In the genomic region with DNA sequence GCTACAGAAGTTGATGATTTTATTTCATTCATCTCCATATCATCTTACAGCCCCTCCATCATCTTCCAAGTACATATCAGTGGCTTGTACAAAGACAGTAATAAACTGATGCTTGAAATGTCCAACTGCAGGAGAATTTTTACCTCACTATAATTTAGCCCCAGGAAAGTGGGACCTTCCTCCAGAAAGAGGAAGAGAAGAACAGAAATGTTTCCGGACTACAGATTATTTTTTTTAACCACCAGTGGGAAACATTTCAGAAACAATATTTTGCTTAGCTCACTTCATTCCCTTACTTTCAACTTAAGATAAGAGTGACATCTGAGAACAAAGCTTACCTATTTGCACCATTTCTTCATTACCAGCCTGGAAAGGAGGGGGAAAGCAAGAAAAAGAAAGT, we compare ENCODE assay signal across 15 cellular contexts. TPM values are rescaled to one million over a fixed set of nuclear protein-coding genes. Genes with fewer than 3 reads are reported as not detected.
DNase-seq lines count a peak whose midpoint lies in the region; ATAC-seq, FAIRE-seq and TF ChIP-seq lines count a peak whose summit lies in the region.
"Had no signal": no experiment of that assay in that cellular context is flagged by ENCODE, and none has a peak within 500 bp of the region (broad histone marks: within the 10 kb centered on the region; RNA-seq: fewer than 3 reads in every experiment).

No MANE protein-coding gene starts in this region.

- H3K9ac ChIP-seq in endothelial cell of umbilical vein (replicated peaks; ENCODE audit: extremely low read depth, insufficient read depth, low read length) = no peak overlapping the region

- FAIRE-seq in endothelial cell of umbilical vein (lab: Jason Lieb, UNC) = no peak

- no peaks in the 10 kb centered on the region for H3K9me2 ChIP-seq in PC-9 (ENCODE audit: insufficient read depth)

- H3K27me3 Mint-ChIP-seq in CD4-positive, alpha-beta T cell = peaks cover 74% of the 10 kb centered on the region
- peaks cover 54% of the 10 kb centered on the region for H3K27me3 Mint-ChIP-seq in T-helper 2 cell treated with Interferon-gamma antibody and Interleukin-4, amounts not matched to agents 5 μg/mL and 100 μg/mL, for 36 hours (ENCODE audit: low read depth)

- ATAC-seq in CD4-positive, alpha-beta T cell (ENCODE audit: poor library complexity) = no peak
- no peak for ATAC-seq in GM21717 (IDR thresholded peaks at IDR 0.05; ENCODE audit: unreplicated experiment)
- ATAC-seq: HCT116 had no signal

- H3K9me1 ChIP-seq in endothelial cell of umbilical vein (replicated peaks; ENCODE audit: control insufficient read depth, extremely low read depth, insufficient read depth, low read length) = no peaks in the 10 kb centered on the region

- no peaks in the 10 kb centered on the region for H3K9me3 ChIP-seq in CD4-positive, alpha-beta T cell (ENCODE audit: control insufficient read depth, low read length)
- no peaks in the 10 kb centered on the region for H3K9me3 ChIP-seq in PC-9 (ENCODE audit: insufficient read depth, low read depth)
- no peaks in the 10 kb centered on the region for H3K9me3 ChIP-seq in endothelial cell of umbilical vein (replicated peaks; ENCODE audit: control insufficient read depth, insufficient read depth, low read length)
- H3K9me3 ChIP-seq in osteoblast (ENCODE audit: low read depth, low read length) = no peaks in the 10 kb centered on the region
- H3K9me3 ChIP-seq: left lung, prostate gland had no signal

- no peak for TF ChIP-seq POLR2A in endothelial cell of umbilical vein (IDR thresholded peaks at IDR 0.05; ENCODE audit: low read depth, low read length)

- dilution Hi-C loops in endothelial cell of umbilical vein (cut with MboI; ENCODE audit: extremely low pct_ligation_motif_present, low sequenced_read_pairs) = no loop called here

- no peaks in the 10 kb centered on the region for H4K20me1 ChIP-seq in PC-9 (ENCODE audit: insufficient read depth)
- no peaks in the 10 kb centered on the region for H4K20me1 ChIP-seq in endothelial cell of umbilical vein (replicated peaks; ENCODE audit: control insufficient read depth, extremely low read depth, insufficient read depth, low read length)
- no peaks in the 10 kb centered on the region for H4K20me1 ChIP-seq in osteoblast (ENCODE audit: insufficient read depth, low read length)

- H3K4me1 ChIP-seq in PC-9 (replicated peaks; ENCODE audit: insufficient read depth) (peaks cover 6% of the 10 kb centered on the region; the same call in 1 of the 2 replicates), endothelial cell of umbilical vein (ENCODE audit: control insufficient read depth, extremely low read depth, insufficient read depth, low read length) (peaks cover 24% of the 10 kb centered on the region), osteoblast (ENCODE audit: insufficient read depth, low read length) (peaks cover 9% of the 10 kb centered on the region)
- H3K4me1 ChIP-seq: prostate gland had no signal

- H3K79me2 ChIP-seq in PC-9 (ENCODE audit: low read depth) (no peaks in the 10 kb centered on the region), endothelial cell of umbilical vein (ENCODE audit: control insufficient read depth, insufficient read depth, low read length) (no peaks in the 10 kb centered on the region), osteoblast (ENCODE audit: insufficient read depth, low read length) (no peaks in the 10 kb centered on the region)

- H3K27ac Mint-ChIP-seq in CD4-positive, alpha-beta T cell = no peak overlapping the region
- no peak overlapping the region for H3K27ac Mint-ChIP-seq in T-helper 2 cell treated with Interferon-gamma antibody and Interleukin-4, amounts not matched to agents 5 μg/mL and 100 μg/mL, for 36 hours
- H3K27ac Mint-ChIP-seq: activated B cell treated with CpG ODN at 0.5 μM for 24 hours; CD4-positive, CD25-positive, alpha-beta regulatory T cell had no signal

- BruUV-seq in PC-9 (replicated peaks; lab: Mats Ljungman, UMichigan) (no TSS peak), endothelial cell of umbilical vein (replicated peaks; lab: Mats Ljungman, UMichigan) (no TSS peak)

- H2AFZ ChIP-seq in PC-9 (peak overlapping the region; percentile 82; the same call in 1 of the 2 replicates), endothelial cell of umbilical vein (ENCODE audit: low read depth, low read length) (peak overlapping the region; percentile 99), osteoblast (ENCODE audit: low read length) (no peak overlapping the region)

- no peak for TF ChIP-seq CTCF in CD4-positive, alpha-beta T cell (IDR thresholded peaks at IDR 0.05)
- TF ChIP-seq CTCF in PC-9 (conservative IDR thresholded peaks at IDR 0.05) (no peak), endothelial cell of umbilical vein (IDR thresholded peaks at IDR 0.05; ENCODE audit: extremely low read depth in 1 of 2, insufficient read depth in 1 of 2, low read depth in 1 of 2, low read length in 2 of 2) (no peak), osteoblast (IDR thresholded peaks at IDR 0.05; ENCODE audit: extremely low read depth, low read depth, low read length) (no peak)

- H3K9me3 Mint-ChIP-seq in CD4-positive, alpha-beta T cell = no peaks in the 10 kb centered on the region
- no peaks in the 10 kb centered on the region for H3K9me3 Mint-ChIP-seq in T-helper 2 cell treated with Interferon-gamma antibody and Interleukin-4, amounts not matched to agents 5 μg/mL and 100 μg/mL, for 36 hours
- H3K9me3 Mint-ChIP-seq: activated B cell treated with CpG ODN at 0.5 μM for 24 hours; central memory CD8-positive, alpha-beta T cell had no signal

- H3K27me3 ChIP-seq in CD4-positive, alpha-beta T cell (ENCODE audit: control insufficient read depth, insufficient read depth, low read length) = peaks cover 52% of the 10 kb centered on the region
- H3K27me3 ChIP-seq in PC-9 (ENCODE audit: insufficient read depth, low read depth) = no peaks in the 10 kb centered on the region
- H3K27me3 ChIP-seq in endothelial cell of umbilical vein (ENCODE audit: control insufficient read depth in 2 of 2, insufficient read depth in 2 of 2, low read length in 2 of 2) = no peaks in the 10 kb centered on the region
- peaks cover 7% of the 10 kb centered on the region for H3K27me3 ChIP-seq in osteoblast (ENCODE audit: insufficient read depth, low read length)

- POLR2A ChIA-PET in CD4-positive, alpha-beta T cell (lab: Charles Lee) = no interaction called here
- POLR2A ChIA-PET in PC-9 (lab: Charles Lee; ENCODE audit: unreplicated experiment) (no interaction called here), endothelial cell of umbilical vein (lab: Charles Lee) (no interaction called here)

- intact Hi-C loops in CD4-positive, alpha-beta T cell (cut with DNase I, micrococcal nuclease) = no loop called here
- intact Hi-C loops in PC-9 (cut with micrococcal nuclease; ENCODE audit: unreplicated experiment) (no loop called here), endothelial cell of umbilical vein (cut with micrococcal nuclease) (loop anchor here (10.0 kb wide), 2 partner anchors 242 to 408 kb away; no protein-coding TSS in a partner anchor), cardiac septum (cut with DNase I) (loop anchor here (5.0 kb wide), 1 partner anchor 40 kb away; no protein-coding TSS in a partner anchor)

- no peak overlapping the region; the same call in 1 of the 2 replicates for H3K4me3 ChIP-seq in PC-9
- no peak overlapping the region for H3K4me3 ChIP-seq in endothelial cell of umbilical vein (replicated peaks in 1 of 3; ENCODE audit: insufficient read depth in 1 of 3, low read depth in 1 of 3, low read length in 3 of 3)
- peak overlapping the region; percentile 74 for H3K4me3 ChIP-seq in osteoblast (ENCODE audit: insufficient read depth, low read length)

- peak overlapping the region; percentile 50 for H3K4me3 Mint-ChIP-seq in CD4-positive, alpha-beta T cell
- no peak overlapping the region for H3K4me3 Mint-ChIP-seq in T-helper 2 cell treated with Interferon-gamma antibody and Interleukin-4, amounts not matched to agents 5 μg/mL and 100 μg/mL, for 36 hours
- H3K4me3 Mint-ChIP-seq: activated B cell treated with CpG ODN at 0.5 μM for 24 hours; central memory CD8-positive, alpha-beta T cell had no signal

- H3K4me1 Mint-ChIP-seq in CD4-positive, alpha-beta T cell (ENCODE audit: low read depth) = peaks cover 15% of the 10 kb centered on the region
- peaks cover 7% of the 10 kb centered on the region for H3K4me1 Mint-ChIP-seq in T-helper 2 cell treated with Interferon-gamma antibody and Interleukin-4, amounts not matched to agents 5 μg/mL and 100 μg/mL, for 36 hours (ENCODE audit: low read depth)

- H3K36me3 ChIP-seq in PC-9 (ENCODE audit: low read depth) (no peaks in the 10 kb centered on the region), endothelial cell of umbilical vein (ENCODE audit: control insufficient read depth in 2 of 2, extremely low read depth in 1 of 2, insufficient read depth in 2 of 2, low read length in 2 of 2) (no peaks in the 10 kb centered on the region), osteoblast (ENCODE audit: insufficient read depth, low read length) (no peaks in the 10 kb centered on the region)
- H3K36me3 ChIP-seq: left lung, prostate gland had no signal

- no peaks in the 10 kb centered on the region for H3K36me3 Mint-ChIP-seq in CD4-positive, alpha-beta T cell (ENCODE audit: low read depth)
- no peaks in the 10 kb centered on the region for H3K36me3 Mint-ChIP-seq in T-helper 2 cell treated with Interferon-gamma antibody and Interleukin-4, amounts not matched to agents 5 μg/mL and 100 μg/mL, for 36 hours (ENCODE audit: low read depth)
- H3K36me3 Mint-ChIP-seq: CD4-positive, CD25-positive, alpha-beta regulatory T cell had no signal

- H3K4me2 ChIP-seq in PC-9 = peak overlapping the region; percentile 99
- H3K4me2 ChIP-seq in endothelial cell of umbilical vein (ENCODE audit: insufficient read depth, low read length) = peak overlapping the region; percentile 100
- peak overlapping the region; percentile 89 for H3K4me2 ChIP-seq in osteoblast (ENCODE audit: insufficient read depth, low read length)

- no peaks in the 10 kb centered on the region for H3F3A ChIP-seq in PC-9 (ENCODE audit: insufficient read depth, low read depth)

- CTCF ChIA-PET in CD4-positive, alpha-beta T cell (lab: Charles Lee) = no interaction called here
- CTCF ChIA-PET in PC-9 (lab: Charles Lee) = no interaction called here
- CTCF ChIA-PET in endothelial cell of umbilical vein (lab: Charles Lee) = interaction anchor here (1.1 to 2.4 kb wide), 8 partner anchors 9 to 692 kb away, joined by 3 to 13 read pairs (median 4); partner anchors contain the start of gene ANKRD17

- H3K27ac ChIP-seq in CD4-positive, alpha-beta T cell (ENCODE audit: low read depth, low read length) = no peak overlapping the region
- no peak overlapping the region for H3K27ac ChIP-seq in PC-9
- H3K27ac ChIP-seq in endothelial cell of umbilical vein (ENCODE audit: insufficient read depth, low read depth, low read length) = no peak overlapping the region
- H3K27ac ChIP-seq in osteoblast (ENCODE audit: low read depth, low read length) = no peak overlapping the region

- no peak for DNase-seq in CD4-positive, alpha-beta T cell
- DNase-seq in PC-9 (no peak), endothelial cell of umbilical vein (ENCODE audit: low read depth, low spot score) (peak; percentile 3), osteoblast (ENCODE audit: insufficient read length, low spot score, missing footprints) (no peak), NCI-H2196 (lab: John Stamatoyannopoulos, UW; ENCODE audit: unreplicated experiment) (no peak), cardiac septum (ENCODE audit: low spot score) (no peak)
- no peak for DNase-seq in T-helper 2 cell treated with Interferon-gamma antibody and Interleukin-4, amounts not matched to agents 5 μg/mL and 100 μg/mL, for 36 hours (ENCODE audit: low spot score)
- DNase-seq: activated B cell treated with CpG ODN at 0.5 μM for 24 hours, foreskin melanocyte, left lung had no signal

RNA-seq across cellular contexts. Expression of gene ADAMTS3, which starts 2.0 kb away (rescaled TPM):
- not detected for total RNA-seq in CD4-positive, alpha-beta T cell
- total RNA-seq in PC-9 (2021) (0.30 and 0.76 TPM in 2 replicates), endothelial cell of umbilical vein (1.3 and 1.5 TPM in 2 replicates), osteoblast (1.2 and 2.2 TPM in 2 replicates), cardiac septum (0.75 TPM)
- 0.24 and 0.37 TPM in 2 replicates for polyA plus RNA-seq in endothelial cell of umbilical vein
- polyA plus RNA-seq in endothelial cell of umbilical vein (2011; cell fraction: cytosol; rRNA removed) = 0.27 and 0.28 TPM in 2 replicates
- 0.78 and 0.84 TPM in 2 replicates for polyA plus RNA-seq in endothelial cell of umbilical vein (2011; cell fraction: nucleus; rRNA removed)
- polyA plus RNA-seq in endothelial cell of umbilical vein (2012) = 0.25 and 0.27 TPM in 2 replicates
- 1.3 and 2.6 TPM in 2 replicates for polyA minus RNA-seq in endothelial cell of umbilical vein
- not detected for polyA minus RNA-seq in endothelial cell of umbilical vein (2011; cell fraction: cytosol; rRNA and poly(A)+ RNA removed)
- polyA minus RNA-seq in endothelial cell of umbilical vein (2011; cell fraction: nucleus; rRNA and poly(A)+ RNA removed) = 2.6 and 3.9 TPM in 2 replicates
- total RNA-seq: activated B cell treated with CpG ODN at 0.5 μM for 24 hours; CD4-positive, CD25-positive, alpha-beta regulatory T cell had no signal

Comparison
In these comparisons a context has a peak if more than half of its experiments do, and no peak if none do; other contexts are left out.
1. intact Hi-C loops: an anchor here in endothelial cell of umbilical vein (10.0 kb wide) and cardiac septum (5.0 kb wide); none called in CD4-positive, alpha-beta T cell and PC-9.